ENCODE assay signal across 20 cellular contexts in genomic region chr14:43901950-43902349, GRCh38.
A peak's percentile ranks its signal among the peaks of the same experiment; 100 is the strongest.
DNase-seq lines count a peak whose midpoint lies in the region; ATAC-seq and TF ChIP-seq lines count a peak whose summit lies in the region.
"Had no signal": no experiment of that assay in that cellular context is flagged by ENCODE, and none has a peak within 500 bp of the region (broad histone marks: within the 10 kb centered on the region; RNA-seq: fewer than 3 reads in every experiment).

No MANE protein-coding gene starts in this region.

- TF ChIP-seq CTCF in 22Rv1 (IDR thresholded peaks at IDR 0.05): no peak
- TF ChIP-seq CTCF in VCaP (conservative IDR thresholded peaks at IDR 0.05): no peak
- no peak for TF ChIP-seq CTCF in mucosa of descending colon (IDR thresholded peaks at IDR 0.05)

- no peaks in the 10 kb centered on the region for H3K36me3 ChIP-seq in Karpas-422 (ENCODE audit: insufficient read depth, low read length)
- no peaks in the 10 kb centered on the region for H3K36me3 ChIP-seq in mucosa of descending colon (ENCODE audit: low read depth)
- H3K36me3 ChIP-seq: BE2C, Peyer's patch, SJCRH30 had no signal

- no peak for DNase-seq in Karpas-422
- no peak for DNase-seq in mucosa of descending colon
- DNase-seq: BE2C, IMR-90, NCI-H1694, NCI-H2081, NCI-H2171, NCI-H345, NCI-H524, NCI-H82, Peyer's patch, SJCRH30 had no signal

- no peak overlapping the region for H3K9ac ChIP-seq in Karpas-422 (ENCODE audit: low read length)
- H3K9ac ChIP-seq: KMS-11 had no signal

- peaks cover 13% of the 10 kb centered on the region for H3K4me1 ChIP-seq in Karpas-422 (ENCODE audit: low read length)
- no peaks in the 10 kb centered on the region for H3K4me1 ChIP-seq in mucosa of descending colon (ENCODE audit: low read depth)
- H3K4me1 ChIP-seq: A549, BE2C, SJCRH30 had no signal

- no peaks in the 10 kb centered on the region for H3K4me1 Mint-ChIP-seq in activated T-helper 17 cell treated with anti-CD3 and anti-CD28 coated beads, Interleukin-2, amount 50 U/mL, for 72 hours

- TF ChIP-seq POLR2A in GM18505 (IDR thresholded peaks at IDR 0.05; ENCODE audit: borderline replicate concordance, extremely low read depth, insufficient read depth, insufficient read length): no peak

- H3K9me3 Mint-ChIP-seq in activated T-helper 17 cell treated with anti-CD3 and anti-CD28 coated beads, Interleukin-2, amount 50 U/mL, for 72 hours: peaks cover 2% of the 10 kb centered on the region

- no peaks in the 10 kb centered on the region for H3K36me3 Mint-ChIP-seq in activated T-helper 17 cell treated with anti-CD3 and anti-CD28 coated beads, Interleukin-2, amount 50 U/mL, for 72 hours (ENCODE audit: low read depth)

- no peak overlapping the region for H3K4me2 ChIP-seq in Karpas-422 (ENCODE audit: low read depth, low read length, poor library complexity, severe bottlenecking)
- H3K4me2 ChIP-seq: A549, KMS-11 had no signal

- H3K9me3 ChIP-seq in Karpas-422 (ENCODE audit: low read length) (no peaks in the 10 kb centered on the region), mucosa of descending colon (no peaks in the 10 kb centered on the region)
- H3K9me3 ChIP-seq: A549, BE2C, Peyer's patch, SJCRH30 had no signal

- no peaks in the 10 kb centered on the region for H3K27me3 ChIP-seq in Karpas-422 (ENCODE audit: low read length)
- H3K27me3 ChIP-seq: BE2C, Peyer's patch, SJCRH30 had no signal

- ATAC-seq in mucosa of descending colon (peak; percentile 34), GM18505 (IDR thresholded peaks at IDR 0.05; ENCODE audit: unreplicated experiment) (no peak), HG03045 (IDR thresholded peaks at IDR 0.05; ENCODE audit: unreplicated experiment) (no peak)
- no peak for ATAC-seq in activated T-helper 17 cell treated with anti-CD3 and anti-CD28 coated beads, Interleukin-2, amount 50 U/mL, for 72 hours (replicated peaks)
- ATAC-seq: A549, HCT116 had no signal

- H2AFZ ChIP-seq in Karpas-422 (ENCODE audit: low read length): peak overlapping the region; percentile 95

- H3K4me3 ChIP-seq in Karpas-422 (ENCODE audit: low read length) (no peak overlapping the region), mucosa of descending colon (no peak overlapping the region)
- H3K4me3 ChIP-seq: A549, Peyer's patch, SJCRH30 had no signal

- H3K27ac Mint-ChIP-seq in activated T-helper 17 cell treated with anti-CD3 and anti-CD28 coated beads, Interleukin-2, amount 50 U/mL, for 72 hours: no peak overlapping the region

- no peak overlapping the region for H3K4me3 Mint-ChIP-seq in activated T-helper 17 cell treated with anti-CD3 and anti-CD28 coated beads, Interleukin-2, amount 50 U/mL, for 72 hours

- H3K27me3 Mint-ChIP-seq in activated T-helper 17 cell treated with anti-CD3 and anti-CD28 coated beads, Interleukin-2, amount 50 U/mL, for 72 hours: no peaks in the 10 kb centered on the region

- H4K20me1 ChIP-seq in Karpas-422 (ENCODE audit: insufficient read depth, low read depth, low read length): no peaks in the 10 kb centered on the region

- H3K79me2 ChIP-seq in Karpas-422 (ENCODE audit: low read length): no peaks in the 10 kb centered on the region

- peak overlapping the region; percentile 25 for H3K27ac ChIP-seq in 22Rv1
- H3K27ac ChIP-seq in Karpas-422 (ENCODE audit: low read length): no peak overlapping the region
- peak overlapping the region; percentile 30 for H3K27ac ChIP-seq in VCaP
- H3K27ac ChIP-seq: A549, KMS-11, Peyer's patch, SJCRH30 had no signal

- intact Hi-C loops in mucosa of descending colon (cut with DNase I, micrococcal nuclease): no loop called here

- no peaks in the 10 kb centered on the region for H3K9me2 ChIP-seq in Karpas-422 (replicated peaks; ENCODE audit: insufficient read depth, low read length)
